1 cellular context compared by ENCODE assay signal in genomic region chr15:70289191-70289955, GRCh38.
TF ChIP-seq lines count a peak whose summit lies in the region.

No MANE protein-coding gene starts in this region.

TF ChIP-seq in H1, 55 proteins besides CTCF, POLR2A, EP300 and RAD21 (continued from another document):
- TF ChIP-seq CHD7 (IDR thresholded peaks at IDR 0.05; ENCODE audit: insufficient replicate concordance, low read length): no peak
- TF ChIP-seq SRF (IDR thresholded peaks at IDR 0.05; ENCODE audit: low read depth, low read length): no peak
